8 cellular contexts compared by ENCODE assay signal in the genomic region with DNA sequence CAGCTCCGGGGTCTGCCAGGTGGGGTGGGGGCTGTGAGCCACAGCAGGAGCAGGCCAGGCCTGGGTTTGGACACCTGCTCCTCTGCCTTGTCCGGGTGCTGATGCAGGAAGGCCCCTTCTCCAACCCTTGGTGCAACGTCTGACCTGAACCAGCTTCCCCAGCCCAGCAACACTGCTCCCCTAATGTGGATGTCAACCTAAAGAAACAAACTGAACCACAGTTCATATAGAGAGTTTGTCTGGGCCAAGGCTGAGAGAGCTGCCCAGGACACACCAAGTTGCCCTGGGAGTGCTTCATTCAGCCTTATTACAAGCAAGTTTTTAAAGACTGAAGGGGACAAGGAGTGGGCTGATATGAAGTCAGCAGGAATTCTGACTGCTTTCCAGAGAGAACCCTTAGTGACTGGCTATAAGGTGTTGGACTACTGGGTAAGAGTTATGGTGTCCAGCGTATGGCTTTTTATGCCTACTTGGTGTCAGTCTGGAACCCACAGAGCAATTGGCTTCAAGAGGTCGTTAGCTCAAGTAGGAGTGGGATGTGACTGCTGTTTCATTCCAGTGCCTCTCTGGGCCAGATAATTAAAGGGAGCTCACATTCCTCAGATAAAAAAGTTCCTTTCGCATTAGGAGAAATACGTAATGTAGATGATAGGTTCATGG. TPM values are rescaled to one million over a fixed set of nuclear protein-coding genes. Genes with fewer than 3 reads are reported as not detected.
DNase-seq lines count a peak whose midpoint lies in the region; ATAC-seq and TF ChIP-seq lines count a peak whose summit lies in the region.
"Not testable (repeated sequence)": the region's sequence is repeated elsewhere in the genome, so short reads cannot be mapped to it uniquely, and the experiment has no call there.

No MANE protein-coding gene starts in this region.

- H3K9me3 Mint-ChIP-seq in CD8-positive, alpha-beta T cell; activated CD8-positive, alpha-beta memory T cell treated with anti-CD3 and anti-CD28 coated beads, Interleukin-2, amount 10 ng/mL, durations not matched to agents 7 days and 5 days (ENCODE audit: low read depth); activated naive CD8-positive, alpha-beta T cell treated with anti-CD3 and anti-CD28 coated beads, Interleukin-2, amount 10 ng/mL, durations not matched to agents 7 days and 5 days; glutamatergic neuron (ENCODE audit: unreplicated experiment); type B pancreatic cell: not testable (repeated sequence)

- not testable (repeated sequence) for TF ChIP-seq CTCF in CD8-positive, alpha-beta T cell (IDR thresholded peaks at IDR 0.05); SK-N-SH (IDR thresholded peaks at IDR 0.05); glutamatergic neuron (IDR thresholded peaks at IDR 0.05; ENCODE audit: partially characterized antibody, unreplicated experiment); lung (IDR thresholded peaks at IDR 0.05; ENCODE audit: control extremely low read depth, extremely low read depth); prostate gland (IDR thresholded peaks at IDR 0.05); type B pancreatic cell (conservative IDR thresholded peaks at IDR 0.05)

- not testable (repeated sequence) for H3K36me3 Mint-ChIP-seq in CD8-positive, alpha-beta T cell; activated CD8-positive, alpha-beta memory T cell treated with anti-CD3 and anti-CD28 coated beads, Interleukin-2, amount 10 ng/mL, durations not matched to agents 7 days and 5 days; activated naive CD8-positive, alpha-beta T cell treated with anti-CD3 and anti-CD28 coated beads, Interleukin-2, amount 10 ng/mL, durations not matched to agents 7 days and 5 days; glutamatergic neuron (ENCODE audit: unreplicated experiment); type B pancreatic cell

- not testable (repeated sequence) for ATAC-seq in CD8-positive, alpha-beta T cell; activated CD8-positive, alpha-beta memory T cell treated with anti-CD3 and anti-CD28 coated beads, Interleukin-2, amount 10 ng/mL, durations not matched to agents 7 days and 5 days; activated naive CD8-positive, alpha-beta T cell treated with anti-CD3 and anti-CD28 coated beads, Interleukin-2, amount 10 ng/mL, durations not matched to agents 7 days and 5 days (ENCODE audit: low read depth); lung (ENCODE audit: insufficient read depth, low FRiP score)

- H3K9me3 ChIP-seq in CD8-positive, alpha-beta T cell (ENCODE audit: low read length); SK-N-SH; lung (ENCODE audit: control insufficient read depth in 2 of 2, insufficient read depth in 1 of 2, low read length in 1 of 2); prostate gland: not testable (repeated sequence)

- H2AFZ ChIP-seq in SK-N-SH (ENCODE audit: low read depth) = not testable (repeated sequence)

- peaks cover 36% of the 10 kb centered on the region for H3K79me2 ChIP-seq in SK-N-SH (ENCODE audit: insufficient read depth)

- CTCF ChIA-PET in CD8-positive, alpha-beta T cell (lab: Charles Lee); activated CD8-positive, alpha-beta memory T cell treated with anti-CD3 and anti-CD28 coated beads, Interleukin-2, amount 10 ng/mL, durations not matched to agents 7 days and 5 days (lab: Charles Lee): not testable (repeated sequence)
- CTCF ChIA-PET in SK-N-SH (lab: Yijun Ruan, JAX) = interaction anchor here (0.6 kb wide), 1 partner anchor 191 kb away, joined by 3 read pairs; no protein-coding TSS in a partner anchor

- WGBS in SK-N-SH (ENCODE audit: low lambda C conversion rate) = 84% methylated on average over 5 of the region's 7 CpGs
- WGBS in lung, 2 donors = 79 to 86% methylated on average over 7 of the region's 7 CpGs
- WGBS in prostate gland = 72% methylated on average over 7 of the region's 7 CpGs

- peaks cover 50% of the 10 kb centered on the region for H3K4me1 ChIP-seq in CD8-positive, alpha-beta T cell (ENCODE audit: insufficient read depth, low read length)
- H3K4me1 ChIP-seq in SK-N-SH (ENCODE audit: control insufficient read depth in 1 of 2, insufficient read depth in 2 of 2, low read depth in 1 of 2, low read length in 1 of 2) (peaks cover 15 to 22% of the 10 kb centered on the region in 2 experiments; a peak in 3 of 4 replicates), lung (ENCODE audit: control insufficient read depth in 2 of 2, insufficient read depth in 2 of 2, low read length in 2 of 2) (peaks cover 0 to 13% of the 10 kb centered on the region in 2 donors)
- not testable (repeated sequence) for H3K4me1 ChIP-seq in prostate gland (replicated peaks)

- H3K9me2 ChIP-seq in SK-N-SH = not testable (repeated sequence)

- not testable (repeated sequence) for H3K9ac ChIP-seq in SK-N-SH

- H3K27ac ChIP-seq in CD8-positive, alpha-beta T cell (ENCODE audit: low read depth, low read length); SK-N-SH (ENCODE audit: low read depth in 2 of 2, low read length in 1 of 2); prostate gland: not testable (repeated sequence)
- H3K27ac ChIP-seq in lung (ENCODE audit: low read depth in 1 of 2, low read length in 1 of 2) = peak overlapping the region in 1 of 2 donors; percentile 98

- peak overlapping the region; percentile 96 for H3K4me2 ChIP-seq in SK-N-SH

- H3K27ac Mint-ChIP-seq in CD8-positive, alpha-beta T cell = peak overlapping the region; percentile 80
- H3K27ac Mint-ChIP-seq in activated CD8-positive, alpha-beta memory T cell treated with anti-CD3 and anti-CD28 coated beads, Interleukin-2, amount 10 ng/mL, durations not matched to agents 7 days and 5 days = peak overlapping the region; percentile 72
- H3K27ac Mint-ChIP-seq in activated naive CD8-positive, alpha-beta T cell treated with anti-CD3 and anti-CD28 coated beads, Interleukin-2, amount 10 ng/mL, durations not matched to agents 7 days and 5 days = peak overlapping the region; percentile 18
- not testable (repeated sequence) for H3K27ac Mint-ChIP-seq in glutamatergic neuron (ENCODE audit: unreplicated experiment)
- H3K27ac Mint-ChIP-seq in type B pancreatic cell = peak overlapping the region; percentile 26

- H4K20me1 ChIP-seq in SK-N-SH (ENCODE audit: insufficient read depth) = not testable (repeated sequence)

- TF ChIP-seq RAD21 in SK-N-SH (IDR thresholded peaks at IDR 0.05; ENCODE audit: low read length) = not testable (repeated sequence)

- H3K27me3 ChIP-seq in CD8-positive, alpha-beta T cell (ENCODE audit: insufficient read depth, low read length); SK-N-SH (ENCODE audit: insufficient read depth); lung (ENCODE audit: control insufficient read depth, insufficient read depth); prostate gland (replicated peaks; ENCODE audit: insufficient read depth): not testable (repeated sequence)

- TF ChIP-seq POLR2A in prostate gland (IDR thresholded peaks at IDR 0.05) = not testable (repeated sequence)

- not testable (repeated sequence) for H3F3A ChIP-seq in SK-N-SH (replicated peaks; ENCODE audit: insufficient read depth)

- POLR2A ChIA-PET in CD8-positive, alpha-beta T cell (lab: Charles Lee); SK-N-SH (lab: Yijun Ruan, JAX): not testable (repeated sequence)
- POLR2A ChIA-PET in activated naive CD8-positive, alpha-beta T cell treated with anti-CD3 and anti-CD28 coated beads, Interleukin-2, amount 10 ng/mL, durations not matched to agents 7 days and 5 days (lab: Charles Lee) = interaction anchor here (1.0 kb wide), 1 partner anchor 72 kb away, joined by 3 read pairs; a partner anchor contains a TSS

- not testable (repeated sequence) for TF ChIP-seq EP300 in SK-N-SH (IDR thresholded peaks at IDR 0.05; ENCODE audit: borderline replicate concordance in 1 of 2, low read depth in 1 of 2, low read length in 1 of 2)

- H3K36me3 ChIP-seq in CD8-positive, alpha-beta T cell (ENCODE audit: insufficient read depth, low read length); SK-N-SH (replicated peaks in 1 of 2; ENCODE audit: control insufficient read depth in 1 of 2, insufficient read depth in 2 of 2, low read length in 1 of 2); lung (ENCODE audit: control insufficient read depth in 2 of 2, insufficient read depth in 2 of 2, low read length in 2 of 2); prostate gland: not testable (repeated sequence)

- not testable (repeated sequence) for H3K27me3 Mint-ChIP-seq in CD8-positive, alpha-beta T cell (ENCODE audit: low read depth); activated CD8-positive, alpha-beta memory T cell treated with anti-CD3 and anti-CD28 coated beads, Interleukin-2, amount 10 ng/mL, durations not matched to agents 7 days and 5 days; activated naive CD8-positive, alpha-beta T cell treated with anti-CD3 and anti-CD28 coated beads, Interleukin-2, amount 10 ng/mL, durations not matched to agents 7 days and 5 days; glutamatergic neuron (ENCODE audit: unreplicated experiment); type B pancreatic cell

- H3K4me3 ChIP-seq in CD8-positive, alpha-beta T cell (ENCODE audit: low read depth, low read length); SK-N-SH (ENCODE audit: low read depth in 2 of 2, low read length in 1 of 2); lung; prostate gland: not testable (repeated sequence)

- intact Hi-C loops in CD8-positive, alpha-beta T cell (cut with DNase I, micrococcal nuclease) = loop anchor here in 1 of 2 experiments (5.0 kb wide), 3 partner anchors 141 to 246 kb away; a partner anchor contains a TSS
- intact Hi-C loops in prostate gland (cut with DNase I) = not testable (repeated sequence)

- DNase-seq in CD8-positive, alpha-beta T cell = peak in 2 of 7 experiments; percentile 3 to 47
- not testable (repeated sequence) for DNase-seq in SK-N-SH; activated naive CD8-positive, alpha-beta T cell treated with anti-CD3 and anti-CD28 coated beads, Interleukin-2, amount 10 ng/mL, durations not matched to agents 7 days and 5 days; glutamatergic neuron; type B pancreatic cell (ENCODE audit: extremely low spot score, unreplicated experiment)
- peak; percentile 40 for DNase-seq in activated CD8-positive, alpha-beta memory T cell treated with anti-CD3 and anti-CD28 coated beads, Interleukin-2, amount 10 ng/mL, durations not matched to agents 7 days and 5 days
- DNase-seq in lung (ENCODE audit: low spot score) (peak; percentile 25), prostate gland (ENCODE audit: low spot score) (peak; percentile 3)

- H3K4me1 Mint-ChIP-seq in CD8-positive, alpha-beta T cell (ENCODE audit: low read depth) = peaks cover 64% of the 10 kb centered on the region
- H3K4me1 Mint-ChIP-seq in activated CD8-positive, alpha-beta memory T cell treated with anti-CD3 and anti-CD28 coated beads, Interleukin-2, amount 10 ng/mL, durations not matched to agents 7 days and 5 days = peaks cover 62% of the 10 kb centered on the region
- H3K4me1 Mint-ChIP-seq in activated naive CD8-positive, alpha-beta T cell treated with anti-CD3 and anti-CD28 coated beads, Interleukin-2, amount 10 ng/mL, durations not matched to agents 7 days and 5 days = peaks cover 38% of the 10 kb centered on the region
- not testable (repeated sequence) for H3K4me1 Mint-ChIP-seq in glutamatergic neuron (ENCODE audit: low read depth, unreplicated experiment)
- peaks cover 21% of the 10 kb centered on the region for H3K4me1 Mint-ChIP-seq in type B pancreatic cell (ENCODE audit: unreplicated experiment)

- H3K4me3 Mint-ChIP-seq in CD8-positive, alpha-beta T cell = peak overlapping the region; percentile 64
- peak overlapping the region; percentile 87 for H3K4me3 Mint-ChIP-seq in activated CD8-positive, alpha-beta memory T cell treated with anti-CD3 and anti-CD28 coated beads, Interleukin-2, amount 10 ng/mL, durations not matched to agents 7 days and 5 days
- H3K4me3 Mint-ChIP-seq in activated naive CD8-positive, alpha-beta T cell treated with anti-CD3 and anti-CD28 coated beads, Interleukin-2, amount 10 ng/mL, durations not matched to agents 7 days and 5 days = peak overlapping the region; percentile 47
- H3K4me3 Mint-ChIP-seq in glutamatergic neuron (ENCODE audit: unreplicated experiment) (peak overlapping the region; percentile 11), type B pancreatic cell (peak overlapping the region; percentile 93)

RNA-seq across cellular contexts. Expression of a gene that starts 1.8 kb away (rescaled TPM):
- 10 to 100 TPM; 29.8 to 32.9 TPM for total RNA-seq in CD8-positive, alpha-beta T cell
- polyA plus RNA-seq in SK-N-SH (2012; rRNA removed) (53.9 and 59.8 TPM in 2 replicates), lung (10 to 100 TPM; 42.3 to 86.0 TPM)
- polyA plus RNA-seq in SK-N-SH (2012; cell fraction: cytosol; rRNA removed) = 39.4 and 52.7 TPM in 2 replicates
- polyA plus RNA-seq in SK-N-SH (2012; cell fraction: nucleus; rRNA removed) = 27.3 and 45.0 TPM in 2 replicates
- 10 to 100 TPM; 45.0 to 46.6 TPM for total RNA-seq in activated CD8-positive, alpha-beta memory T cell treated with anti-CD3 and anti-CD28 coated beads, Interleukin-2, amount 10 ng/mL, durations not matched to agents 7 days and 5 days
- 10 to 100 TPM; 39.7 to 45.7 TPM for total RNA-seq in activated naive CD8-positive, alpha-beta T cell treated with anti-CD3 and anti-CD28 coated beads, Interleukin-2, amount 10 ng/mL, durations not matched to agents 7 days and 5 days
- total RNA-seq in glutamatergic neuron (ENCODE audit: unreplicated experiment) (24.1 TPM), lung (10 to 100 TPM; 38.7 to 42.8 TPM), prostate gland (100 to 1,000 TPM; 101 to 109 TPM), type B pancreatic cell (ENCODE audit: low replicate concordance) (35.9 and 46.6 TPM in 2 replicates)

RNA-seq across cellular contexts. Expression of a gene that starts 53.6 kb away (rescaled TPM):
- total RNA-seq in CD8-positive, alpha-beta T cell = 1 to 10 TPM; 1.1 to 1.2 TPM
- polyA plus RNA-seq in SK-N-SH (2012; rRNA removed) (0.23 and 0.39 TPM in 2 replicates), lung (1 to 10 TPM; 3.0 to 5.6 TPM)
- 0.12 and 0.47 TPM in 2 replicates for polyA plus RNA-seq in SK-N-SH (2012; cell fraction: cytosol; rRNA removed)
- 0.20 and 0.26 TPM in 2 replicates for polyA plus RNA-seq in SK-N-SH (2012; cell fraction: nucleus; rRNA removed)
- total RNA-seq in activated CD8-positive, alpha-beta memory T cell treated with anti-CD3 and anti-CD28 coated beads, Interleukin-2, amount 10 ng/mL, durations not matched to agents 7 days and 5 days = 1 to 10 TPM; 1.4 to 2.5 TPM
- 1 to 10 TPM; 5.7 to 6.1 TPM for total RNA-seq in activated naive CD8-positive, alpha-beta T cell treated with anti-CD3 and anti-CD28 coated beads, Interleukin-2, amount 10 ng/mL, durations not matched to agents 7 days and 5 days
- total RNA-seq in glutamatergic neuron (ENCODE audit: unreplicated experiment) (38.3 TPM), lung (1 to 10 TPM; 2.6 to 7.8 TPM), prostate gland (1 to 10 TPM; 4.4 to 6.0 TPM), type B pancreatic cell (ENCODE audit: low replicate concordance) (9.0 and 12.8 TPM in 2 replicates)

Comparison
In these comparisons a context has a peak if more than half of its experiments do, and no peak if none do; other contexts are left out.
1. H3K4me3 Mint-ChIP-seq: peak in every context shown above with its lines; median percentile 93 in type B pancreatic cell; 87 in activated CD8-positive, alpha-beta memory T cell treated with anti-CD3 and anti-CD28 coated beads, Interleukin-2, amount 10 ng/mL, durations not matched to agents 7 days and 5 days; 64 in CD8-positive, alpha-beta T cell; 47 in activated naive CD8-positive, alpha-beta T cell treated with anti-CD3 and anti-CD28 coated beads, Interleukin-2, amount 10 ng/mL, durations not matched to agents 7 days and 5 days; 11 in glutamatergic neuron.